Comparison of ENCODE assay signal across 8 cellular contexts in the genomic region with DNA sequence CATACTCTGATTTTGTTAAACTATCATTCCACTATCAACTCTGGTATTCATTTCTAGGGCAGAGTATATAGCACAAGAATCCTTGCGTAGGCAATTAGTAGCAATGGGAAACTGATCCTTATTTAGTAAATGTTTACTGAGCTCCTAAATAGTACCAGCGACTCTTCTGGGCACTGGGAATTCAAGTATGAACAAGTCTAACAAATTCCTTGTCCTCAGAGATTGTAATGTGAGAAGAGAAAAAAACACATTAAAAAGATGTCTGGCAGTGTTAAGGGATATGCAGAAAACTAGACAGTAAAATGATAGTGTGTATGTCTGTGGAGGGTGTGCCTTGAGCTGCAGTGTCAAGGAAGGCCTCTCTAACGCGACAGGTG. TPM values are rescaled to one million over a fixed set of nuclear protein-coding genes. Genes with fewer than 3 reads are reported as not detected.
DNase-seq lines count a peak whose midpoint lies in the region; ATAC-seq and TF ChIP-seq lines count a peak whose summit lies in the region.

No MANE protein-coding gene starts in this region.

- ATAC-seq in gastrocnemius medialis = no peak
- no peak for ATAC-seq in GM21737 (IDR thresholded peaks at IDR 0.05; ENCODE audit: unreplicated experiment)
- ATAC-seq in GM19455 (IDR thresholded peaks at IDR 0.05; ENCODE audit: unreplicated experiment) = no peak

- WGBS in GM23248 (ENCODE audit: low coverage in 1 of 2, low lambda C conversion rate in 2 of 2, missing lambda C conversion rate in 2 of 2), 2 experiments = 13 to 17% methylated on average over 4 of the region's 4 CpGs

- H3K4me2 ChIP-seq in GM23248 (ENCODE audit: unreplicated experiment) = peak overlapping the region; percentile 94

- H3K27me3 ChIP-seq in GM23248 (replicated peaks; ENCODE audit: insufficient read depth) (no peaks in the 10 kb centered on the region), SJSA1 (replicated peaks) (no peaks in the 10 kb centered on the region), gastrocnemius medialis (no peaks in the 10 kb centered on the region)

- no peaks in the 10 kb centered on the region for H3K9me3 ChIP-seq in GM23248 (ENCODE audit: low read depth)
- H3K9me3 ChIP-seq in SJSA1 (replicated peaks) = 0 out of 2 replicates have a peak, but pooled peaks cover 4% of the 10 kb centered on the region
- no peaks in the 10 kb centered on the region for H3K9me3 ChIP-seq in gastrocnemius medialis

- peak overlapping the region; percentile 87 for H2AFZ ChIP-seq in GM23248

- no peaks in the 10 kb centered on the region for H4K20me1 ChIP-seq in GM23248 (ENCODE audit: insufficient read depth)

- peaks cover 16% of the 10 kb centered on the region; the same call in 1 of the 2 replicates for H3F3A ChIP-seq in GM23248 (ENCODE audit: insufficient read depth)

- intact Hi-C loops in gastrocnemius medialis (cut with DNase I; ENCODE audit: low total_unique reads) = loop anchor here (1.0 to 10.0 kb wide), 5 partner anchors 25 to 309 kb away; partner anchors contain the start of genes PPIG and SSB

- H3K9me2 ChIP-seq in GM23248 (ENCODE audit: insufficient read depth) = no peaks in the 10 kb centered on the region

- in situ Hi-C loops in GM23248 (cut with MboI) (no loop called here), gastrocnemius medialis (cut with MboI; ENCODE audit: low sequenced_read_pairs in 4 of 4) (loop anchor here (5.0 to 10.0 kb wide), 3 partner anchors 101 to 108 kb away; no protein-coding TSS in a partner anchor)

- DNase-seq in GM23248 = no peak
- no peak for DNase-seq in SJSA1 (ENCODE audit: low read depth in 1 of 2, low spot score in 2 of 2)
- DNase-seq in fibroblast of peridontal ligament (ENCODE audit: extremely low read depth) = peak; percentile 43
- DNase-seq in gastrocnemius medialis = no peak
- DNase-seq in NCI-H774 (lab: John Stamatoyannopoulos, UW) = no peak
- DNase-seq in activated CD4-positive, alpha-beta T cell treated with anti-CD3 and anti-CD28 coated beads, Interleukin-2, amount 50 U/mL, for 48 hours = no peak

- no peak for TF ChIP-seq CTCF in gastrocnemius medialis (IDR thresholded peaks at IDR 0.05 in 4 of 5, conservative IDR thresholded peaks at IDR 0.05 in 1 of 5)

- H3K4me1 ChIP-seq in GM23248 (ENCODE audit: insufficient read depth) (peaks cover 37% of the 10 kb centered on the region), SJSA1 (replicated peaks) (peaks cover 40% of the 10 kb centered on the region), gastrocnemius medialis (peaks cover 39 to 43% of the 10 kb centered on the region in 2 donors)

- H3K27ac ChIP-seq in GM23248 = no peak overlapping the region; the same call in 1 of the 2 replicates
- no peak overlapping the region for H3K27ac ChIP-seq in SJSA1
- H3K27ac ChIP-seq in gastrocnemius medialis = peak overlapping the region; percentile 85 to 97 (median 94)

- H3K9ac ChIP-seq in GM23248 = peak overlapping the region; percentile 70

- H3K4me3 ChIP-seq in GM23248 = peak overlapping the region; percentile 86
- H3K4me3 ChIP-seq in SJSA1 = peak overlapping the region; percentile 69
- peak overlapping the region; percentile 72 to 90 (median 74) for H3K4me3 ChIP-seq in gastrocnemius medialis

- no peak for TF ChIP-seq POLR2A in gastrocnemius medialis (IDR thresholded peaks at IDR 0.05)

- H3K36me3 ChIP-seq in GM23248 (ENCODE audit: low read depth) (0 out of 2 replicates have a peak, but pooled peaks cover 5% of the 10 kb centered on the region), SJSA1 (peaks cover 10% of the 10 kb centered on the region), gastrocnemius medialis (peaks cover 0 to 15% of the 10 kb centered on the region in 2 donors)

- peaks cover 59% of the 10 kb centered on the region for H3K79me2 ChIP-seq in GM23248 (ENCODE audit: insufficient read depth)

RNA-seq across cellular contexts. Expression of gene METTL5, which starts 0.7 kb away (rescaled TPM):
- 23.6 and 29.2 TPM in 2 replicates for total RNA-seq in GM23248 (2014; rRNA removed; shearing (Covaris generic))
- 78.6 and 83.2 TPM in 2 replicates for polyA plus RNA-seq in GM23248 (2016; fragmentation: Nextera tagmentation; extraction: Ambion mirVana)
- total RNA-seq in SJSA1 (2014; rRNA removed; shearing (Covaris generic)) = 81.2 and 120 TPM in 2 replicates
- total RNA-seq in gastrocnemius medialis = 10 to 100 TPM; 24.8 to 63.7 (median 40.9) TPM

RNA-seq across cellular contexts. Expression of gene UBR3, which starts 3.3 kb away (rescaled TPM):
- 21.2 and 22.4 TPM in 2 replicates for total RNA-seq in GM23248 (2014; rRNA removed; shearing (Covaris generic))
- 8.9 and 9.2 TPM in 2 replicates for polyA plus RNA-seq in GM23248 (2016; fragmentation: Nextera tagmentation; extraction: Ambion mirVana)
- 25.0 and 29.7 TPM in 2 replicates for total RNA-seq in SJSA1 (2014; rRNA removed; shearing (Covaris generic))
- total RNA-seq in gastrocnemius medialis = 100 to 1,000 TPM; 178 to 247 (median 187) TPM

RNA-seq across cellular contexts. Expression of gene SSB, which starts 25.3 kb away (rescaled TPM):
- 80.4 and 97.6 TPM in 2 replicates for total RNA-seq in GM23248 (2014; rRNA removed; shearing (Covaris generic))
- polyA plus RNA-seq in GM23248 (2016; fragmentation: Nextera tagmentation; extraction: Ambion mirVana) = 200 and 204 TPM in 2 replicates
- 145 and 146 TPM in 2 replicates for total RNA-seq in SJSA1 (2014; rRNA removed; shearing (Covaris generic))
- total RNA-seq in gastrocnemius medialis = 10 to 100 TPM; 35.5 to 36.7 (median 36.1) TPM

Comparison
In these comparisons a context has a peak if more than half of its experiments do, and no peak if none do; other contexts are left out.
1. H3K27ac ChIP-seq: peak in gastrocnemius medialis (4 of 4); none in GM23248 (single experiment) and SJSA1 (single experiment).
2. Peak in every context shown above with its lines, with median percentiles within 50 percentile points of each other: H3K4me3 ChIP-seq.